In the genomic region with DNA sequence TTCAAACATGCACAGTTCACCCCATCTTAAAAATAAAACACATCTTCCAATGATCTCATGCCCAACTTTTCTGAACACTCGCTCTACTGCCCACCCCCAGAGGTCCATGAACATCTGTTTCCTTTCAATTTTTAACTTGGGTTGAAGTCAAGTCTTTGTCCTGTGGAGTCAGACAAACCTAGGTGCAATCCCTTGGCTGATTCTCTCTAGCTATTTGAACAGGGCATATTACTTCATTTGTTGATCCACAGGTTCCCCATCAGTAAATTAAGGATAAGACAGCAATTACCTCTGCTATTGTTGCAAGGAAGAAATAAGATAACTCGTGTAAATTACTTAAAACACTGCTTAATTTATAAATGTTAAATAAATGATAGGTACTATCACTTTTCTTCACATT, we compare ENCODE assay signal across 26 cellular contexts.
"Had no signal": no experiment of that assay in that cellular context is flagged by ENCODE, and none has a peak within 500 bp of the region (broad histone marks: within the 10 kb centered on the region; RNA-seq: fewer than 3 reads in every experiment).

No MANE protein-coding gene starts in this region.

- H2AFZ ChIP-seq: hepatocyte had no signal

- H3K4me1 Mint-ChIP-seq: endodermal cell had no signal

- H3K9me3 Mint-ChIP-seq: endodermal cell had no signal

- DNase-seq: colonic mucosa; cortex of kidney; dermis blood vessel endothelial cell; dorsolateral prefrontal cortex; effector CD4-positive, alpha-beta T cell; effector CD8-positive, alpha-beta T cell; effector memory CD4-positive, alpha-beta T cell; effector memory CD8-positive, alpha-beta T cell; endodermal cell; erythroblast; esophagus squamous epithelium; foreskin fibroblast; foreskin keratinocyte; foreskin melanocyte; gastrocnemius medialis; glutamatergic neuron; head of caudate nucleus; heart left ventricle; heart right ventricle had no signal

- H3K4me2 ChIP-seq: hepatocyte had no signal

- ATAC-seq: effector memory CD8-positive, alpha-beta T cell; esophagus mucosa; foreskin keratinocyte; gastrocnemius medialis; gastroesophageal sphincter; heart left ventricle; heart right ventricle had no signal

- H3K79me2 ChIP-seq: hepatocyte had no signal

- H3K27ac ChIP-seq: colonic mucosa, coronary artery, epithelial cell of prostate, esophagus muscularis mucosa, esophagus squamous epithelium, foreskin keratinocyte, gastrocnemius medialis, gastroesophageal sphincter, heart left ventricle, heart right ventricle, hepatocyte had no signal

- H3K36me3 ChIP-seq: colonic mucosa, esophagus muscularis mucosa, esophagus squamous epithelium, gastrocnemius medialis, gastroesophageal sphincter, heart left ventricle, heart right ventricle had no signal

- H3K9me3 ChIP-seq: colonic mucosa, esophagus muscularis mucosa, esophagus squamous epithelium, gastrocnemius medialis, gastroesophageal sphincter, heart left ventricle, heart right ventricle had no signal

- H3K4me3 ChIP-seq: colonic mucosa, coronary artery, dorsolateral prefrontal cortex, esophagus muscularis mucosa, esophagus squamous epithelium, gastrocnemius medialis, gastroesophageal sphincter, heart left ventricle, heart right ventricle, hepatocyte had no signal

- H3K27ac Mint-ChIP-seq: dendritic cell treated with granulocyte-macrophage colony-stimulating factor and Interleukin-4, amounts not matched to agents 40 ng/mL and 50 ng/mL, for 4 days; effector memory CD8-positive, alpha-beta T cell; endodermal cell had no signal

- H3K4me3 Mint-ChIP-seq: dendritic cell treated with granulocyte-macrophage colony-stimulating factor and Interleukin-4, amounts not matched to agents 40 ng/mL and 50 ng/mL, for 4 days; effector memory CD8-positive, alpha-beta T cell; endodermal cell had no signal

- H3K27me3 ChIP-seq: colonic mucosa, dorsolateral prefrontal cortex, esophagus muscularis mucosa, esophagus squamous epithelium, foreskin keratinocyte, gastrocnemius medialis, gastroesophageal sphincter, heart left ventricle, heart right ventricle, hepatocyte had no signal

- H3K4me1 ChIP-seq: colonic mucosa, esophagus muscularis mucosa, esophagus squamous epithelium, foreskin keratinocyte, gastrocnemius medialis, gastroesophageal sphincter, heart left ventricle, heart right ventricle had no signal

- H3K27me3 Mint-ChIP-seq: dendritic cell treated with granulocyte-macrophage colony-stimulating factor and Interleukin-4, amounts not matched to agents 40 ng/mL and 50 ng/mL, for 4 days; effector memory CD8-positive, alpha-beta T cell had no signal
